Comparison of ENCODE assay signal across 6 cellular contexts in genomic region chr4:158712622-158713021, GRCh38. TPM values are rescaled to one million over a fixed set of nuclear protein-coding genes. Genes with fewer than 3 reads are reported as not detected.
DNase-seq lines count a peak whose midpoint lies in the region; ATAC-seq and TF ChIP-seq lines count a peak whose summit lies in the region.
"Not testable (repeated sequence)": the region's sequence is repeated elsewhere in the genome, so short reads cannot be mapped to it uniquely, and the experiment has no call there.

No MANE protein-coding gene starts in this region.

- ATAC-seq in CD4-positive, alpha-beta T cell (ENCODE audit: poor library complexity); activated naive CD4-positive, alpha-beta T cell treated with anti-CD3 and anti-CD28 coated beads, Interleukin-2, amount 50 U/mL, for 72 hours; central memory CD8-positive, alpha-beta T cell (replicated peaks; ENCODE audit: extremely low read depth, poor library complexity, severe bottlenecking): not testable (repeated sequence)
- ATAC-seq in HG02973 (IDR thresholded peaks at IDR 0.05; ENCODE audit: unreplicated experiment) = peak; percentile 49

- DNase-seq in CD4-positive, alpha-beta T cell; activated T-cell treated with anti-CD3 and anti-CD28 coated beads, Interleukin-2, amount 50 U/mL, for 24 hours; activated naive CD4-positive, alpha-beta T cell treated with anti-CD3 and anti-CD28 coated beads, Interleukin-2, amount 50 U/mL, for 72 hours (ENCODE audit: low spot score in 2 of 2); central memory CD8-positive, alpha-beta T cell (ENCODE audit: low spot score in 2 of 2): not testable (repeated sequence)
- peak; percentile 9 for DNase-seq in osteoblast (ENCODE audit: insufficient read length, low spot score, missing footprints)

- TF ChIP-seq CTCF in CD4-positive, alpha-beta T cell (IDR thresholded peaks at IDR 0.05); osteoblast (IDR thresholded peaks at IDR 0.05; ENCODE audit: extremely low read depth, low read depth, low read length): not testable (repeated sequence)

- not testable (repeated sequence) for H3K4me2 ChIP-seq in osteoblast (ENCODE audit: insufficient read depth, low read length)

- not testable (repeated sequence) for H3K9me3 ChIP-seq in CD4-positive, alpha-beta T cell (ENCODE audit: control insufficient read depth, low read length); osteoblast (ENCODE audit: low read depth, low read length)

- not testable (repeated sequence) for H3K4me1 ChIP-seq in osteoblast (ENCODE audit: insufficient read depth, low read length)

- not testable (repeated sequence) for H3K79me2 ChIP-seq in osteoblast (ENCODE audit: insufficient read depth, low read length)

- not testable (repeated sequence) for H2AFZ ChIP-seq in osteoblast (ENCODE audit: low read length)

- POLR2A ChIA-PET in CD4-positive, alpha-beta T cell (lab: Charles Lee) = not testable (repeated sequence)

- H4K20me1 ChIP-seq in osteoblast (ENCODE audit: insufficient read depth, low read length) = not testable (repeated sequence)

- H3K27ac ChIP-seq in CD4-positive, alpha-beta T cell (ENCODE audit: low read depth, low read length); osteoblast (ENCODE audit: low read depth, low read length): not testable (repeated sequence)

- not testable (repeated sequence) for H3K4me3 ChIP-seq in osteoblast (ENCODE audit: insufficient read depth, low read length)

- H3K27me3 ChIP-seq in CD4-positive, alpha-beta T cell (ENCODE audit: control insufficient read depth, insufficient read depth, low read length); osteoblast (ENCODE audit: insufficient read depth, low read length): not testable (repeated sequence)

- CTCF ChIA-PET in CD4-positive, alpha-beta T cell (lab: Charles Lee) = not testable (repeated sequence)

- not testable (repeated sequence) for H3K9me3 Mint-ChIP-seq in CD4-positive, alpha-beta T cell; activated T-cell treated with anti-CD3 and anti-CD28 coated beads, Interleukin-2, amount 50 U/mL, for 24 hours; activated naive CD4-positive, alpha-beta T cell treated with anti-CD3 and anti-CD28 coated beads, Interleukin-2, amount 50 U/mL, for 72 hours; central memory CD8-positive, alpha-beta T cell

- not testable (repeated sequence) for H3K4me3 Mint-ChIP-seq in CD4-positive, alpha-beta T cell; activated T-cell treated with anti-CD3 and anti-CD28 coated beads, Interleukin-2, amount 50 U/mL, for 24 hours; central memory CD8-positive, alpha-beta T cell

- H3K36me3 ChIP-seq in osteoblast (ENCODE audit: insufficient read depth, low read length) = peaks cover 70% of the 10 kb centered on the region

- H3K36me3 Mint-ChIP-seq in CD4-positive, alpha-beta T cell (ENCODE audit: low read depth) = peaks cover 96% of the 10 kb centered on the region
- peaks cover 94% of the 10 kb centered on the region for H3K36me3 Mint-ChIP-seq in activated T-cell treated with anti-CD3 and anti-CD28 coated beads, Interleukin-2, amount 50 U/mL, for 24 hours (ENCODE audit: low read depth)
- H3K36me3 Mint-ChIP-seq in activated naive CD4-positive, alpha-beta T cell treated with anti-CD3 and anti-CD28 coated beads, Interleukin-2, amount 50 U/mL, for 72 hours = peaks cover 29 to 54% of the 10 kb centered on the region in 2 donors
- peaks cover 76% of the 10 kb centered on the region for H3K36me3 Mint-ChIP-seq in central memory CD8-positive, alpha-beta T cell (ENCODE audit: insufficient read depth)

- intact Hi-C loops in CD4-positive, alpha-beta T cell (cut with DNase I, micrococcal nuclease) = not testable (repeated sequence)

- H3K4me1 Mint-ChIP-seq in CD4-positive, alpha-beta T cell (ENCODE audit: low read depth); activated T-cell treated with anti-CD3 and anti-CD28 coated beads, Interleukin-2, amount 50 U/mL, for 24 hours (ENCODE audit: low read depth); central memory CD8-positive, alpha-beta T cell: not testable (repeated sequence)

- H3K27ac Mint-ChIP-seq in CD4-positive, alpha-beta T cell = peak overlapping the region; percentile 24
- H3K27ac Mint-ChIP-seq in activated T-cell treated with anti-CD3 and anti-CD28 coated beads, Interleukin-2, amount 50 U/mL, for 24 hours = peak overlapping the region; percentile 66
- peak overlapping the region; percentile 72 to 74 for H3K27ac Mint-ChIP-seq in activated naive CD4-positive, alpha-beta T cell treated with anti-CD3 and anti-CD28 coated beads, Interleukin-2, amount 50 U/mL, for 72 hours
- H3K27ac Mint-ChIP-seq in central memory CD8-positive, alpha-beta T cell (ENCODE audit: low read depth) = peak overlapping the region; percentile 51

- not testable (repeated sequence) for H3K27me3 Mint-ChIP-seq in CD4-positive, alpha-beta T cell; activated T-cell treated with anti-CD3 and anti-CD28 coated beads, Interleukin-2, amount 50 U/mL, for 24 hours; central memory CD8-positive, alpha-beta T cell

RNA-seq across cellular contexts. Expression of gene PPID, which starts 10.6 kb away (rescaled TPM):
- total RNA-seq in CD4-positive, alpha-beta T cell = 10 to 100 TPM; 10.7 to 10.8 TPM
- total RNA-seq in activated naive CD4-positive, alpha-beta T cell treated with anti-CD3 and anti-CD28 coated beads, Interleukin-2, amount 50 U/mL, for 72 hours = 10 to 100 TPM; 60.8 to 68.4 TPM
- 19.2 and 21.4 TPM in 2 replicates for total RNA-seq in osteoblast

RNA-seq across cellular contexts. Expression of gene ETFDH, which starts 40.5 kb away (rescaled TPM):
- 10 to 100 TPM; 12.7 to 13.1 TPM for total RNA-seq in CD4-positive, alpha-beta T cell
- total RNA-seq in activated naive CD4-positive, alpha-beta T cell treated with anti-CD3 and anti-CD28 coated beads, Interleukin-2, amount 50 U/mL, for 72 hours = 10 to 100 TPM; 34.8 to 54.2 TPM
- total RNA-seq in osteoblast = 29.0 and 29.2 TPM in 2 replicates

RNA-seq across cellular contexts. Expression of gene C4orf46, which starts 40.9 kb away (rescaled TPM):
- 1 to 10 TPM; 2.6 to 3.1 TPM for total RNA-seq in CD4-positive, alpha-beta T cell
- 10 to 100 TPM; 19.3 to 20.4 TPM for total RNA-seq in activated naive CD4-positive, alpha-beta T cell treated with anti-CD3 and anti-CD28 coated beads, Interleukin-2, amount 50 U/mL, for 72 hours
- total RNA-seq in osteoblast = 12.3 and 12.7 TPM in 2 replicates

RNA-seq across cellular contexts. Expression of gene FNIP2, which starts 56.2 kb away (rescaled TPM):
- total RNA-seq in CD4-positive, alpha-beta T cell = 1 to 10 TPM; 7.5 to 7.7 TPM
- 10 to 100 TPM; 15.5 to 26.4 TPM for total RNA-seq in activated naive CD4-positive, alpha-beta T cell treated with anti-CD3 and anti-CD28 coated beads, Interleukin-2, amount 50 U/mL, for 72 hours
- total RNA-seq in osteoblast = 73.4 and 78.9 TPM in 2 replicates
